8 cellular contexts compared by ENCODE assay signal in the genomic region with DNA sequence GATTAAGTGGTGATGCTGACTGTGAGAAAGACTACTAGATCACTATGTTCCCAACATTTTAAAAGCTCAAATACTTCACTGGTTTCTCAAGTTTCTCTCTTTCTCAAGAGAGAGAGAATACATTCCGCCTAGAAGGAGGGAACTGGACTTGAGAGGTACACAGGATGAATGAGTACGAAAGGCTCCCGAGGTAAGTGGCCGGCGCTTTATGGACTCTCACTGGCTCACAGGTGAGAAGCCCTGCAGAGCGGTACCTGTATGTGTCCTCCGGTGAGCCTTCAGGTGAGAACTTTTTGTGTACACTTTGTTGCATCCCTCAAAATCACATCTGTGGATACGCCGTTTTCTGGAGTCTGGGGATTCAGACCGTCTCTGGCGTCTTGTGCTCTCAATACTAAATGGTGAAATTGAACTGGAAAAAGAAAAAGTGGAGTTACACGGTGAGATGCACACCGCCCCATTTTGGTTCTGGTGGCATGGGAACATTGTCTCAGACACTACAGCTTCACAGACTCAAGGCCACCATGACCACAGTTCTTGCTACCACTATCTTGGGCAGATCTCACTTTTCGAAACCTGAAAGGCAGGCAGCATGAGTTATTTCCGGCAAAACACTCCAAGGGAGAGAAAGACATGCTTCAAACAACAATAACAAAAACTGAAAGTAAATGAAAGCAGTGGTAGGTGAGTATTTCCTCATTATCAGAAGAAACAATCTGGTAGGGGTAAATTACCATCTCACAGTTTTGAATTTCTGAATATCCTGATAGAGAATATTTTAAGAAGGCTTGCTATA.
DNase-seq lines count a peak whose midpoint lies in the region; ATAC-seq and TF ChIP-seq lines count a peak whose summit lies in the region.

No MANE protein-coding gene starts in this region.

- no peak for TF ChIP-seq EP300 in gastroesophageal sphincter (IDR thresholded peaks at IDR 0.05)

- peaks cover 26% of the 10 kb centered on the region for H3K36me3 Mint-ChIP-seq in activated naive CD4-positive, alpha-beta T cell treated with anti-CD3 and anti-CD28 coated beads for 36 hours (ENCODE audit: low read depth)

- peaks cover 0 to 44% of the 10 kb centered on the region in 2 donors for H3K36me3 ChIP-seq in gastroesophageal sphincter

- peak overlapping the region; percentile 68 for H3K27ac Mint-ChIP-seq in activated naive CD4-positive, alpha-beta T cell treated with anti-CD3 and anti-CD28 coated beads for 36 hours

- no peaks in the 10 kb centered on the region for H3K4me1 ChIP-seq in gastroesophageal sphincter

- peak overlapping the region; percentile 68 for H3K4me3 Mint-ChIP-seq in activated naive CD4-positive, alpha-beta T cell treated with anti-CD3 and anti-CD28 coated beads for 36 hours

- H3K27me3 Mint-ChIP-seq in activated naive CD4-positive, alpha-beta T cell treated with anti-CD3 and anti-CD28 coated beads for 36 hours (ENCODE audit: low read depth): no peaks in the 10 kb centered on the region

- ATAC-seq in GM19455 (IDR thresholded peaks at IDR 0.05; ENCODE audit: unreplicated experiment) (peak; percentile 56), HG03460 (IDR thresholded peaks at IDR 0.05; ENCODE audit: unreplicated experiment) (peak; percentile 83), gastroesophageal sphincter (no peak)

- no peak overlapping the region for H3K4me3 ChIP-seq in gastroesophageal sphincter

- H3K27me3 ChIP-seq in gastroesophageal sphincter: no peaks in the 10 kb centered on the region

- H3K9me3 ChIP-seq in gastroesophageal sphincter: no peaks in the 10 kb centered on the region

- peak; percentile 76 for DNase-seq in activated naive CD4-positive, alpha-beta T cell treated with anti-CD3 and anti-CD28 coated beads for 36 hours
- peak in 2 of 3 experiments; percentile 14 to 32 for DNase-seq in stimulated activated CD4-positive, alpha-beta T cell treated with anti-CD3 and anti-CD28 coated beads, TNF-alpha, amount 100 ng/mL, for 24 hours (ENCODE audit: low read depth in 3 of 3)
- no peak for DNase-seq in SHP77 treated with DMSO at 0.1 percent for 48 hours (lab: John Stamatoyannopoulos, UW)
- no peak for DNase-seq in NCI-H1105 treated with DMSO at 0.1 percent for 48 hours (lab: John Stamatoyannopoulos, UW)
- no peak for DNase-seq in HuH-7.5 (ENCODE audit: low spot score)

- CTCF ChIA-PET in activated naive CD4-positive, alpha-beta T cell treated with anti-CD3 and anti-CD28 coated beads for 36 hours (lab: Charles Lee): interaction anchor here (0.6 to 1.2 kb wide), 3 partner anchors 8 to 25 kb away, joined by 3 read pairs; no protein-coding TSS in a partner anchor

- WGBS in gastroesophageal sphincter (ENCODE audit: low coverage in 1 of 2), 2 donors: 95% methylated on average over 6 to 15 of the region's 15 CpGs

- no peak for TF ChIP-seq CTCF in gastroesophageal sphincter (IDR thresholded peaks at IDR 0.05)

- TF ChIP-seq POLR2A in gastroesophageal sphincter (IDR thresholded peaks at IDR 0.05): no peak

- H3K9me3 Mint-ChIP-seq in activated naive CD4-positive, alpha-beta T cell treated with anti-CD3 and anti-CD28 coated beads for 36 hours: no peaks in the 10 kb centered on the region

- intact Hi-C loops in activated naive CD4-positive, alpha-beta T cell treated with anti-CD3 and anti-CD28 coated beads for 36 hours (cut with micrococcal nuclease): loop anchor here (1.0 to 10.0 kb wide), 8 partner anchors 13 to 1612 kb away; partner anchors contain the start of genes DIS3 and PIBF1

- H3K4me1 Mint-ChIP-seq in activated naive CD4-positive, alpha-beta T cell treated with anti-CD3 and anti-CD28 coated beads for 36 hours (ENCODE audit: low read depth): peaks cover 53% of the 10 kb centered on the region

- H3K27ac ChIP-seq in gastroesophageal sphincter: no peak overlapping the region

Comparison
In these comparisons a context has a peak if more than half of its experiments do, and no peak if none do; other contexts are left out.
1. DNase-seq: peak in activated naive CD4-positive, alpha-beta T cell treated with anti-CD3 and anti-CD28 coated beads for 36 hours (single experiment) and stimulated activated CD4-positive, alpha-beta T cell treated with anti-CD3 and anti-CD28 coated beads, TNF-alpha, amount 100 ng/mL, for 24 hours (2 of 3); none in SHP77 treated with DMSO at 0.1 percent for 48 hours (single experiment), NCI-H1105 treated with DMSO at 0.1 percent for 48 hours (single experiment) and HuH-7.5 (single experiment).